Comparison of ENCODE assay signal across 8 cellular contexts in genomic region chr5:150001660-150002493, GRCh38. TPM values are rescaled to one million over a fixed set of nuclear protein-coding genes. Genes with fewer than 3 reads are reported as not detected.
DNase-seq lines count a peak whose midpoint lies in the region; ATAC-seq, FAIRE-seq and TF ChIP-seq lines count a peak whose summit lies in the region.

No MANE protein-coding gene starts in this region.

- H3K36me3 ChIP-seq in KMS-11 (ENCODE audit: insufficient read depth) (no peaks in the 10 kb centered on the region), ascending aorta (peaks cover 16 to 17% of the 10 kb centered on the region in 2 donors), small intestine (ENCODE audit: control insufficient read depth in 2 of 2, insufficient read depth in 2 of 2, low read length in 2 of 2) (peaks cover 3 to 8% of the 10 kb centered on the region in 2 donors)

- peak; percentile 66 for ATAC-seq in GM21825 (IDR thresholded peaks at IDR 0.05; ENCODE audit: unreplicated experiment)

- peaks cover 32% of the 10 kb centered on the region for H3K79me2 ChIP-seq in KMS-11 (ENCODE audit: insufficient read depth, low read depth)

- H3K4me2 ChIP-seq in KMS-11: peak overlapping the region; percentile 58

- peak; percentile 51 for TF ChIP-seq CTCF in KMS-11 (conservative IDR thresholded peaks at IDR 0.05; ENCODE audit: low read depth, low read length)
- peak; percentile 48 to 53 (median 48) for TF ChIP-seq CTCF in ascending aorta (IDR thresholded peaks at IDR 0.05)

- H2AFZ ChIP-seq in KMS-11 (ENCODE audit: low read depth): 0 out of 2 replicates have a peak overlapping the region, but pooled peaks have one; percentile 73

- 19 to 20% (median 20%) methylated on average over 9 of the region's 9 CpGs for WGBS in small intestine, 3 donors

- peak overlapping the region; percentile 65; the same call in 1 of the 2 replicates for H3K27ac ChIP-seq in KMS-11
- H3K27ac ChIP-seq in ascending aorta: peak overlapping the region; percentile 93 to 95
- peak overlapping the region in 1 of 2 donors; percentile 98 for H3K27ac ChIP-seq in small intestine (ENCODE audit: low read depth in 1 of 2, low read length in 1 of 2)

- no peaks in the 10 kb centered on the region for H3K27me3 ChIP-seq in KMS-11 (ENCODE audit: insufficient read depth, low read depth)
- H3K27me3 ChIP-seq in ascending aorta: no peaks in the 10 kb centered on the region
- H3K27me3 ChIP-seq in small intestine (ENCODE audit: control insufficient read depth in 2 of 2, insufficient read depth in 2 of 2, low read length in 2 of 2): no peaks in the 10 kb centered on the region

- H3K9ac ChIP-seq in KMS-11: peak overlapping the region; percentile 88; the same call in 1 of the 2 replicates

- H3K4me3 ChIP-seq in KMS-11 (IDR thresholded peaks at IDR 0.05; ENCODE audit: insufficient read depth, low read depth, low read length): no peak overlapping the region
- H3K4me3 ChIP-seq in ascending aorta: peak overlapping the region; percentile 79 to 98
- H3K4me3 ChIP-seq in small intestine (ENCODE audit: low read depth in 1 of 2, low read length in 2 of 2): peak overlapping the region; percentile 94 to 100

- DNase-seq in GM03348 (ENCODE audit: low spot score): peak; percentile 82
- DNase-seq in T follicular helper cell (ENCODE audit: low read depth): peak; percentile 45
- DNase-seq in ascending aorta (ENCODE audit: low spot score in 2 of 2): no peak
- DNase-seq in iPS DF 19.7 (ENCODE audit: low read depth, low spot score): peak; percentile 15
- peak; percentile 70 for DNase-seq in small intestine
- no peak for DNase-seq in NCI-H2171 (lab: John Stamatoyannopoulos, UW)

- intact Hi-C loops in ascending aorta (cut with DNase I): loop anchor here (2.0 to 5.0 kb wide), 4 partner anchors 41 to 355 kb away; partner anchors contain the start of genes SLC26A2 and TCOF1

- FAIRE-seq in small intestine (lab: Jason Lieb, UNC): no peak

- no peaks in the 10 kb centered on the region for H3K9me3 ChIP-seq in ascending aorta
- H3K9me3 ChIP-seq in small intestine (ENCODE audit: control insufficient read depth, low read depth): no peaks in the 10 kb centered on the region

- H4K20me1 ChIP-seq in KMS-11 (ENCODE audit: insufficient read depth): no peaks in the 10 kb centered on the region

- H3K4me1 ChIP-seq in KMS-11 (ENCODE audit: low read depth, poor library complexity, severe bottlenecking) (peaks cover 17% of the 10 kb centered on the region), ascending aorta (peaks cover 8 to 24% of the 10 kb centered on the region in 2 donors), small intestine (ENCODE audit: control insufficient read depth in 2 of 2, insufficient read depth in 1 of 2, low read depth in 1 of 2, low read length in 1 of 2) (peaks cover 3 to 11% of the 10 kb centered on the region in 2 donors)

RNA-seq across cellular contexts. Expression of gene HMGXB3, which starts 1.3 kb away (rescaled TPM):
- total RNA-seq in ascending aorta: 56.4 TPM
- 10 to 100 TPM in 2 of 3 donors, 1 to 10 TPM in 1; 8.1 to 15.2 (median 11.6) TPM for polyA plus RNA-seq in small intestine

RNA-seq across cellular contexts. Expression of gene TIGD6, which starts 1.4 kb away (rescaled TPM):
- total RNA-seq in ascending aorta: 4.2 TPM
- 1 to 10 TPM; 1.6 to 3.4 (median 2.7) TPM for polyA plus RNA-seq in small intestine

RNA-seq across cellular contexts. Expression of gene SLC26A2, which starts 41.3 kb away (rescaled TPM):
- 6.9 TPM for total RNA-seq in ascending aorta
- polyA plus RNA-seq in small intestine: 1 to 10 TPM; 2.7 to 5.6 (median 5.3) TPM

RNA-seq across cellular contexts. Expression of gene PDE6A, which starts 57.3 kb away (rescaled TPM):
- not detected for total RNA-seq in ascending aorta
- polyA plus RNA-seq in small intestine: under 1 TPM in 1 of 3 donors, not detected in 2; 0.03 TPM

Comparison
In these comparisons a context has a peak if more than half of its experiments do, and no peak if none do; other contexts are left out.
1. DNase-seq: peak in GM03348 (single experiment), T follicular helper cell (single experiment), iPS DF 19.7 (single experiment) and small intestine (single experiment); none in ascending aorta (0 of 2) and NCI-H2171 (single experiment).